In genomic region chr1:145985502-145986439, GRCh38 we compare ENCODE assay signal across 8 cellular contexts. TPM values are rescaled to one million over a fixed set of nuclear protein-coding genes. Genes with fewer than 3 reads are reported as not detected.
DNase-seq lines count a peak whose midpoint lies in the region; ATAC-seq, FAIRE-seq and TF ChIP-seq lines count a peak whose summit lies in the region.
"Had no signal": no experiment of that assay in that cellular context is flagged by ENCODE, and none has a peak within 500 bp of the region (broad histone marks: within the 10 kb centered on the region; RNA-seq: fewer than 3 reads in every experiment).

No MANE protein-coding gene starts in this region.

- peak overlapping the region; percentile 51 for H3K4me2 ChIP-seq in K562 (ENCODE audit: insufficient read depth, low read length)

- no peaks in the 10 kb centered on the region for H3K27me3 ChIP-seq in K562 (ENCODE audit: control insufficient read depth in 2 of 2, insufficient read depth in 2 of 2, low read length in 2 of 2)
- no peaks in the 10 kb centered on the region for H3K27me3 ChIP-seq in thoracic aorta (replicated peaks; ENCODE audit: insufficient read depth)

- TF ChIP-seq EP300 in K562 (IDR thresholded peaks at IDR 0.05; ENCODE audit: low read length): no peak

- no peaks in the 10 kb centered on the region for H3K79me2 ChIP-seq in K562 (ENCODE audit: control insufficient read depth, insufficient read depth, low read length)

- WGBS in K562 (ENCODE audit: insufficient coverage, low coverage, missing lambda C conversion rate): 14% methylated on average over 14 of the region's 15 CpGs

- FAIRE-seq in K562 (lab: Jason Lieb, UNC): no peak

- DNase-seq in HCEC 1CT (peak; percentile 93), NCI-H69 (lab: John Stamatoyannopoulos, UW) (peak; percentile 57), K562 (ENCODE audit: extremely low read depth in 1 of 4, low spot score in 3 of 4) (no peak), left colon (peak in 1 of 2 donors; percentile 51), thoracic aorta (ENCODE audit: low spot score) (no peak), NCI-H128 (lab: John Stamatoyannopoulos, UW; ENCODE audit: unreplicated experiment) (no peak), foreskin melanocyte (no peak)

- peak overlapping the region; percentile 73 for H2AFZ ChIP-seq in K562 (ENCODE audit: low read depth, low read length)

- peak overlapping the region; percentile 38 to 78; a peak in 3 of 4 replicates for H3K9ac ChIP-seq in K562 (ENCODE audit: insufficient read depth in 1 of 2, low read depth in 2 of 2, low read length in 2 of 2)

- TF ChIP-seq CTCF in K562 (IDR thresholded peaks at IDR 0.05 in 2 of 3, conservative IDR thresholded peaks at IDR 0.05 in 1 of 3; ENCODE audit: insufficient read depth in 2 of 3, low read depth in 1 of 3, low read length in 3 of 3): no peak
- no peak for TF ChIP-seq CTCF in thoracic aorta (IDR thresholded peaks at IDR 0.05)

- CTCF ChIA-PET in K562 (lab: Yijun Ruan, JAX; ENCODE audit: low intra/inter-chr PET ratio): no interaction called here

- intact Hi-C loops in K562 (cut with micrococcal nuclease) (no loop called here), left colon (cut with DNase I, micrococcal nuclease) (no loop called here)

- H3K36me3 ChIP-seq in K562 (ENCODE audit: control insufficient read depth, insufficient read depth, low read length) (no peaks in the 10 kb centered on the region), thoracic aorta (no peaks in the 10 kb centered on the region)

- 0 out of 2 replicates have a peak, but pooled peaks have one; percentile 23 for TF ChIP-seq POLR2A in K562 (conservative IDR thresholded peaks at IDR 0.05)

- in situ Hi-C loops in K562 (cut with MboI): no loop called here

- peaks cover 13 to 52% of the 10 kb centered on the region in 2 experiments for H3K4me1 ChIP-seq in K562 (replicated peaks in 1 of 2; ENCODE audit: control insufficient read depth in 2 of 2, insufficient read depth in 2 of 2, low read length in 2 of 2)
- H3K4me1 ChIP-seq in thoracic aorta (ENCODE audit: control insufficient read depth in 1 of 2, low read depth in 2 of 2): peaks cover 48 to 52% of the 10 kb centered on the region in 2 donors

- no TSS peak for BruUV-seq in K562 (replicated peaks; lab: Mats Ljungman, UMichigan)

- peak; percentile 39 for ATAC-seq in K562
- peak; percentile 48 for ATAC-seq in left colon
- ATAC-seq in thoracic aorta (ENCODE audit: insufficient number of reproducible peaks, low FRiP score, low read depth): peak; percentile 29

- no peaks in the 10 kb centered on the region for H4K20me1 ChIP-seq in K562 (replicated peaks; ENCODE audit: control insufficient read depth, insufficient read depth, low read length)

- H3K9me3 ChIP-seq in K562 (replicated peaks; ENCODE audit: control insufficient read depth, insufficient read depth, low read depth, low read length): no peaks in the 10 kb centered on the region
- H3K9me3 ChIP-seq in thoracic aorta: no peaks in the 10 kb centered on the region

- POLR2A ChIA-PET in K562 (lab: Yijun Ruan, JAX): interaction anchor here (0.9 to 15.5 kb wide), 11 partner anchors 4 to 78 kb away, joined by 3 to 320 read pairs (median 4); partner anchors contain the start of genes ANKRD34A, HJV, POLR3GL and TXNIP

- TF ChIP-seq RAD21 in K562 (CRISPR knock-in tag; conservative IDR thresholded peaks at IDR 0.05 in 1 of 2, IDR thresholded peaks at IDR 0.05 in 1 of 2): no peak

- peak overlapping the region; percentile 57; the same call in 2 of the 3 replicates for H3K27ac ChIP-seq in K562 (ENCODE audit: extremely low read depth, low read depth, low read length)
- peak overlapping the region; percentile 51 to 85 for H3K27ac ChIP-seq in thoracic aorta

- H3K4me3 ChIP-seq in K562: no peak overlapping the region
- peak overlapping the region; percentile 5 for H3K4me3 ChIP-seq in thoracic aorta

- no peaks in the 10 kb centered on the region for H3K9me1 ChIP-seq in K562 (ENCODE audit: control insufficient read depth, insufficient read depth, low read length)

RNA-seq across cellular contexts. Expression of gene TXNIP, which starts 10.6 kb away (rescaled TPM):
- 1,167 and 1,393 TPM in 2 replicates for total RNA-seq in K562 (2011; cell fraction: chromatin; rRNA removed; ENCODE audit: low replicate concordance)
- total RNA-seq in K562 (2011; cell fraction: nucleolus; rRNA removed): 716 and 782 TPM in 2 replicates
- total RNA-seq in K562 (2011; cell fraction: nucleoplasm; rRNA removed): 756 and 864 TPM in 2 replicates
- total RNA-seq in K562 (2014; rRNA removed) (202 and 226 TPM in 2 replicates), K562 (2014; rRNA removed; fragmentation: Illumina TruSeq; extraction: Trizol) (278 and 307 TPM in 2 replicates), K562 (2015; rRNA removed; fragmentation: Illumina TruSeq; extraction: Trizol) (217 and 235 TPM in 2 replicates), K562 (2021) (257 and 263 TPM in 2 replicates), left colon (100 to 1,000 TPM; 550 to 720 TPM), thoracic aorta (100 to 1,000 TPM; 423 to 622 TPM)
- polyA plus RNA-seq in K562 (2011; rRNA removed) (499 and 553 TPM in 2 replicates), K562 (2014; fragmentation: Illumina TruSeq; extraction: Trizol) (253 and 295 TPM in 2 replicates), K562 (2014; fragmentation: Nextera tagmentation; extraction: Ambion mirVana) (100 to 1,000 TPM; 120 to 237 TPM), K562 (2014; rRNA removed) (249 and 259 TPM in 2 replicates)
- polyA plus RNA-seq in K562 (2011; cell fraction: cytosol; rRNA removed): 244 and 270 TPM in 2 replicates
- polyA plus RNA-seq in K562 (2011; cell fraction: nucleus; rRNA removed): 1,140 and 1,617 TPM in 2 replicates
- polyA plus RNA-seq in K562 (2012): 256 and 452 TPM in 2 replicates
- polyA minus RNA-seq in K562 (2011; rRNA and poly(A)+ RNA removed): 595 and 605 TPM in 2 replicates
- 116 and 223 TPM in 2 replicates for polyA minus RNA-seq in K562 (2011; cell fraction: cytosol; rRNA and poly(A)+ RNA removed)
- polyA minus RNA-seq in K562 (2011; cell fraction: nucleus; rRNA and poly(A)+ RNA removed): 667 and 1,436 TPM in 2 replicates

RNA-seq across cellular contexts. Expression of gene POLR3GL, which starts 21.3 kb away (rescaled TPM):
- 13.4 and 16.3 TPM in 2 replicates for total RNA-seq in K562 (2011; cell fraction: chromatin; rRNA removed; ENCODE audit: low replicate concordance)
- total RNA-seq in K562 (2011; cell fraction: nucleolus; rRNA removed): 10.0 TPM in 2 replicates
- total RNA-seq in K562 (2011; cell fraction: nucleoplasm; rRNA removed): 9.5 and 10.3 TPM in 2 replicates
- total RNA-seq in K562 (2014; rRNA removed) (28.5 and 29.6 TPM in 2 replicates), K562 (2014; rRNA removed; fragmentation: Illumina TruSeq; extraction: Trizol) (38.6 and 48.4 TPM in 2 replicates), K562 (2015; rRNA removed; fragmentation: Illumina TruSeq; extraction: Trizol) (35.2 and 38.2 TPM in 2 replicates), K562 (2021) (17.3 and 21.1 TPM in 2 replicates), left colon (10 to 100 TPM; 13.6 to 17.0 TPM), thoracic aorta (10 to 100 TPM; 16.9 TPM)
- polyA plus RNA-seq in K562 (2011; rRNA removed) (31.0 and 39.4 TPM in 2 replicates), K562 (2014; fragmentation: Illumina TruSeq; extraction: Trizol) (47.6 and 47.9 TPM in 2 replicates), K562 (2014; fragmentation: Nextera tagmentation; extraction: Ambion mirVana) (10 to 100 TPM; 14.6 to 21.7 TPM), K562 (2014; rRNA removed) (36.1 and 48.4 TPM in 2 replicates)
- polyA plus RNA-seq in K562 (2011; cell fraction: cytosol; rRNA removed): 20.4 and 22.2 TPM in 2 replicates
- polyA plus RNA-seq in K562 (2011; cell fraction: nucleus; rRNA removed): 18.8 and 22.7 TPM in 2 replicates
- 37.6 and 38.4 TPM in 2 replicates for polyA plus RNA-seq in K562 (2012)
- polyA minus RNA-seq in K562 (2011; rRNA and poly(A)+ RNA removed): 13.5 and 15.8 TPM in 2 replicates
- polyA minus RNA-seq in K562 (2011; cell fraction: cytosol; rRNA and poly(A)+ RNA removed): 8.9 and 9.3 TPM in 2 replicates
- polyA minus RNA-seq in K562 (2011; cell fraction: nucleus; rRNA and poly(A)+ RNA removed): 7.8 and 13.4 TPM in 2 replicates

RNA-seq across cellular contexts. Expression of gene ANKRD34A, which starts 21.4 kb away (rescaled TPM):
- 1.7 and 2.2 TPM in 2 replicates for total RNA-seq in K562 (2011; cell fraction: chromatin; rRNA removed; ENCODE audit: low replicate concordance)
- 2.3 and 3.2 TPM in 2 replicates for total RNA-seq in K562 (2011; cell fraction: nucleolus; rRNA removed)
- total RNA-seq in K562 (2011; cell fraction: nucleoplasm; rRNA removed): 2.1 and 2.3 TPM in 2 replicates
- 0.41 and 0.86 TPM in 2 replicates for total RNA-seq in K562 (2014; rRNA removed)
- total RNA-seq in K562 (2014; rRNA removed; fragmentation: Illumina TruSeq; extraction: Trizol): 0.18 and 0.38 TPM in 2 replicates
- 0.43 and 0.45 TPM in 2 replicates for total RNA-seq in K562 (2015; rRNA removed; fragmentation: Illumina TruSeq; extraction: Trizol)
- 0.89 and 1.6 TPM in 2 replicates for total RNA-seq in K562 (2021)
- 0.81 and 1.0 TPM in 2 replicates for polyA plus RNA-seq in K562 (2011; rRNA removed)
- polyA plus RNA-seq in K562 (2011; cell fraction: cytosol; rRNA removed): 0.80 and 1.2 TPM in 2 replicates
- 3.0 and 4.9 TPM in 2 replicates for polyA plus RNA-seq in K562 (2011; cell fraction: nucleus; rRNA removed)
- polyA plus RNA-seq in K562 (2012): 0.68 and 1.0 TPM in 2 replicates
- polyA plus RNA-seq in K562 (2014; fragmentation: Illumina TruSeq; extraction: Trizol): 0.80 and 0.91 TPM in 2 replicates
- polyA plus RNA-seq in K562 (2014; fragmentation: Nextera tagmentation; extraction: Ambion mirVana): under 1 TPM; 0.06 to 0.07 TPM
- polyA plus RNA-seq in K562 (2014; rRNA removed): 0.64 and 0.81 TPM in 2 replicates
- 0.49 and 0.72 TPM in 2 replicates for polyA minus RNA-seq in K562 (2011; rRNA and poly(A)+ RNA removed)
- polyA minus RNA-seq in K562 (2011; cell fraction: cytosol; rRNA and poly(A)+ RNA removed): 0.38 and 1.2 TPM in 2 replicates
- 1.9 and 2.0 TPM in 2 replicates for polyA minus RNA-seq in K562 (2011; cell fraction: nucleus; rRNA and poly(A)+ RNA removed)
- under 1 TPM; 0.27 to 0.42 TPM for total RNA-seq in left colon
- 1 to 10 TPM; 1.1 TPM for total RNA-seq in thoracic aorta

RNA-seq across cellular contexts. Expression of gene LIX1L, which starts 28.0 kb away (rescaled TPM):
- total RNA-seq in K562 (2011; cell fraction: chromatin; rRNA removed; ENCODE audit: low replicate concordance): 5.2 and 6.2 TPM in 2 replicates
- 4.7 and 4.8 TPM in 2 replicates for total RNA-seq in K562 (2011; cell fraction: nucleolus; rRNA removed)
- 8.9 and 14.7 TPM in 2 replicates for total RNA-seq in K562 (2011; cell fraction: nucleoplasm; rRNA removed)
- 7.4 and 10.7 TPM in 2 replicates for total RNA-seq in K562 (2014; rRNA removed)
- 10.0 and 11.0 TPM in 2 replicates for total RNA-seq in K562 (2014; rRNA removed; fragmentation: Illumina TruSeq; extraction: Trizol)
- total RNA-seq in K562 (2015; rRNA removed; fragmentation: Illumina TruSeq; extraction: Trizol): 11.7 and 12.9 TPM in 2 replicates
- 15.7 and 16.4 TPM in 2 replicates for total RNA-seq in K562 (2021)
- polyA plus RNA-seq in K562 (2011; rRNA removed): 20.6 and 26.5 TPM in 2 replicates
- polyA plus RNA-seq in K562 (2011; cell fraction: cytosol; rRNA removed): 23.9 and 30.3 TPM in 2 replicates
- 5.3 and 5.5 TPM in 2 replicates for polyA plus RNA-seq in K562 (2011; cell fraction: nucleus; rRNA removed)
- polyA plus RNA-seq in K562 (2012): 4.7 and 8.4 TPM in 2 replicates
- 10.5 and 12.5 TPM in 2 replicates for polyA plus RNA-seq in K562 (2014; fragmentation: Illumina TruSeq; extraction: Trizol)
- polyA plus RNA-seq in K562 (2014; fragmentation: Nextera tagmentation; extraction: Ambion mirVana): 1 to 10 TPM; 4.6 to 9.2 TPM
- 13.5 and 16.1 TPM in 2 replicates for polyA plus RNA-seq in K562 (2014; rRNA removed)
- 17.0 and 21.0 TPM in 2 replicates for polyA minus RNA-seq in K562 (2011; rRNA and poly(A)+ RNA removed)
- 11.1 and 12.0 TPM in 2 replicates for polyA minus RNA-seq in K562 (2011; cell fraction: cytosol; rRNA and poly(A)+ RNA removed)
- 1.8 and 3.0 TPM in 2 replicates for polyA minus RNA-seq in K562 (2011; cell fraction: nucleus; rRNA and poly(A)+ RNA removed)
- 1 to 10 TPM; 4.2 to 9.0 TPM for total RNA-seq in left colon
- 10 to 100 TPM; 45.4 to 49.5 TPM for total RNA-seq in thoracic aorta

RNA-seq across cellular contexts. Expression of gene HJV, which starts 35.8 kb away (rescaled TPM):
- 6.4 and 7.7 TPM in 2 replicates for total RNA-seq in K562 (2011; cell fraction: chromatin; rRNA removed; ENCODE audit: low replicate concordance)
- total RNA-seq in K562 (2011; cell fraction: nucleolus; rRNA removed): 5.4 and 7.8 TPM in 2 replicates
- 6.4 and 6.9 TPM in 2 replicates for total RNA-seq in K562 (2011; cell fraction: nucleoplasm; rRNA removed)
- total RNA-seq in K562 (2014; rRNA removed): 1.1 and 2.5 TPM in 2 replicates
- 2.1 and 3.3 TPM in 2 replicates for total RNA-seq in K562 (2014; rRNA removed; fragmentation: Illumina TruSeq; extraction: Trizol)
- 1.9 and 2.9 TPM in 2 replicates for total RNA-seq in K562 (2015; rRNA removed; fragmentation: Illumina TruSeq; extraction: Trizol)
- 2.1 and 2.9 TPM in 2 replicates for total RNA-seq in K562 (2021)
- 3.2 and 6.6 TPM in 2 replicates for polyA plus RNA-seq in K562 (2011; rRNA removed)
- 3.0 and 4.6 TPM in 2 replicates for polyA plus RNA-seq in K562 (2011; cell fraction: cytosol; rRNA removed)
- polyA plus RNA-seq in K562 (2011; cell fraction: nucleus; rRNA removed): 3.7 and 5.5 TPM in 2 replicates
- 2.9 and 4.8 TPM in 2 replicates for polyA plus RNA-seq in K562 (2012)
- 2.7 and 3.0 TPM in 2 replicates for polyA plus RNA-seq in K562 (2014; fragmentation: Illumina TruSeq; extraction: Trizol)
- polyA plus RNA-seq in K562 (2014; fragmentation: Nextera tagmentation; extraction: Ambion mirVana): 1 to 10 TPM; 1.0 to 1.3 TPM
- polyA plus RNA-seq in K562 (2014; rRNA removed): 2.4 and 5.5 TPM in 2 replicates
- polyA minus RNA-seq in K562 (2011; rRNA and poly(A)+ RNA removed): 4.3 and 4.5 TPM in 2 replicates
- 0.73 and 2.8 TPM in 2 replicates for polyA minus RNA-seq in K562 (2011; cell fraction: cytosol; rRNA and poly(A)+ RNA removed)
- polyA minus RNA-seq in K562 (2011; cell fraction: nucleus; rRNA and poly(A)+ RNA removed): 2.3 and 2.7 TPM in 2 replicates
- total RNA-seq in left colon: not detected
- total RNA-seq in thoracic aorta: not detected
- total RNA-seq: T-helper 1 cell treated with Interleukin-12 subunit alpha and Interleukin-12 subunit beta and Interleukin-4 antibody, amounts not matched to agents 30 ng/mL and 1 ng/mL, for 36 hours had no signal

Comparison
In these comparisons a context has a peak if more than half of its experiments do, and no peak if none do; other contexts are left out.
1. DNase-seq: peak in HCEC 1CT (single experiment) and NCI-H69 (single experiment); none in K562 (0 of 4), thoracic aorta (single experiment), NCI-H128 (single experiment) and foreskin melanocyte (single experiment).
2. Peak in every context shown above with its lines, with median percentiles within 50 percentile points of each other: ATAC-seq.